Comparison of ENCODE assay signal across 16 cellular contexts in the genomic region with DNA sequence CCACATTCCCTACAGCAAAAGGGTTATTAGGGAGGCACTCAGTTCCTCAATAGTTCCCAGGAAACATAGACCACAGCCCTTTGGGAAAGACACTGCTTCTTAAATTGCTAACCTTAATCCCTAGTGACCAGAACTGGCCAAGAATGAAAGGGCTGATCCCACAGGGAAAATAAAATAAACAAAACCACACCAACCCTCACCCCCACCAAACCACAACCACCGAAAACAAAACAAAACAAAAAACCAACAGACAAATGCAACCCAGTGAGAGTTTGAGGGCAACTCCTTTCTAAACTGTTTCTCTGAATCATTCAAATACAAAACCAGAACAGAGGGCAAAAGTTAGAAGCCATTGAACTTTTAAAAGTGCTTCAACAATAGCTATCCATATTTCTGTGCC. TPM values are rescaled to one million over a fixed set of nuclear protein-coding genes. Genes with fewer than 3 reads are reported as not detected.
DNase-seq lines count a peak whose midpoint lies in the region; ATAC-seq and TF ChIP-seq lines count a peak whose summit lies in the region.
"Had no signal": no experiment of that assay in that cellular context is flagged by ENCODE, and none has a peak within 500 bp of the region (broad histone marks: within the 10 kb centered on the region; RNA-seq: fewer than 3 reads in every experiment).

No MANE protein-coding gene starts in this region.

- TF ChIP-seq CTCF in GM12865 (IDR thresholded peaks at IDR 0.05; ENCODE audit: insufficient read depth, low read depth, low read length, missing control alignments): no peak
- TF ChIP-seq CTCF in IMR-90 (conservative IDR thresholded peaks at IDR 0.05; ENCODE audit: low read depth, low read length): no peak
- no peak for TF ChIP-seq CTCF in testis (IDR thresholded peaks at IDR 0.05)

- H3K4me3 ChIP-seq in GM12865 (ENCODE audit: low read depth, low read length): no peak overlapping the region
- H3K4me3 ChIP-seq in IMR-90 (ENCODE audit: insufficient read depth, low read depth, low read length): no peak overlapping the region
- no peak overlapping the region for H3K4me3 ChIP-seq in testis
- no peak overlapping the region for H3K4me3 ChIP-seq in mesendoderm (ENCODE audit: low read length)
- H3K4me3 ChIP-seq: heart left ventricle, mucosa of descending colon, right atrium auricular region, uterus had no signal

- no peak overlapping the region for H3K4me3 Mint-ChIP-seq in activated CD4-positive, alpha-beta T cell treated with anti-CD3 and anti-CD28 coated beads for 36 hours
- H3K4me3 Mint-ChIP-seq: dendritic cell treated with granulocyte-macrophage colony-stimulating factor and Interleukin-4, amounts not matched to agents 40 ng/mL and 50 ng/mL, for 4 days had no signal

- H3K27ac Mint-ChIP-seq in activated CD4-positive, alpha-beta T cell treated with anti-CD3 and anti-CD28 coated beads for 36 hours: no peak overlapping the region
- H3K27ac Mint-ChIP-seq: dendritic cell treated with granulocyte-macrophage colony-stimulating factor and Interleukin-4, amounts not matched to agents 40 ng/mL and 50 ng/mL, for 4 days had no signal

- no TSS peak for BruUV-seq in IMR-90 (replicated peaks; lab: Mats Ljungman, UMichigan)

- CTCF ChIA-PET in IMR-90 (lab: Yijun Ruan, JAX): no interaction called here
- CTCF ChIA-PET in activated CD4-positive, alpha-beta T cell treated with anti-CD3 and anti-CD28 coated beads for 36 hours (lab: Charles Lee): no interaction called here

- POLR2A ChIA-PET in IMR-90 (lab: Charles Lee; ENCODE audit: unreplicated experiment): no interaction called here
- POLR2A ChIA-PET in activated CD4-positive, alpha-beta T cell treated with anti-CD3 and anti-CD28 coated beads for 36 hours (lab: Charles Lee): interaction anchor here (0.7 kb wide), 1 partner anchor 46 kb away, joined by 11 read pairs; no protein-coding TSS in a partner anchor

- in situ Hi-C loops in IMR-90 (cut with MboI; ENCODE audit: low sequenced_read_pairs): loop anchor here (25.0 kb wide), 1 partner anchor 683 kb away; no protein-coding TSS in a partner anchor

- H3K56ac ChIP-seq in IMR-90 (ENCODE audit: extremely low read depth, insufficient read depth, low read length) (no peak overlapping the region), mesendoderm (ENCODE audit: low read length) (no peak overlapping the region)

- no peaks in the 10 kb centered on the region for H3K9me3 ChIP-seq in IMR-90 (ENCODE audit: control insufficient read depth, insufficient read depth, low read length)
- no peaks in the 10 kb centered on the region for H3K9me3 ChIP-seq in testis
- H3K9me3 ChIP-seq: heart left ventricle, mucosa of descending colon, right atrium auricular region, uterus had no signal

- no CpG with 5 or more reads among the region's 1 CpG for WGBS in IMR-90 (ENCODE audit: extremely low coverage in 2 of 2, insufficient read length in 1 of 2), 2 experiments
- 67 to 97% methylated on average over 1 of the region's 1 CpG for WGBS in testis, 2 donors
- no CpG with 5 or more reads among the region's 1 CpG for whole genome bisulfite sequencing in mesendoderm (ENCODE audit: extremely low coverage, insufficient coverage, low lambda C conversion rate)

- H3K4ac ChIP-seq in IMR-90 (ENCODE audit: low read depth, low read length) (no peak overlapping the region), mesendoderm (ENCODE audit: low read depth, low read length) (no peak overlapping the region)

- TF ChIP-seq POLR2A in IMR-90 (IDR thresholded peaks at IDR 0.05; ENCODE audit: low read depth, low read length) (no peak), testis (IDR thresholded peaks at IDR 0.05) (no peak)

- H3K14ac ChIP-seq in IMR-90 (replicated peaks; ENCODE audit: low read depth, low read length): no peak overlapping the region

- H2AK5ac ChIP-seq in IMR-90 (ENCODE audit: low read depth, low read length) (no peak overlapping the region), mesendoderm (ENCODE audit: low read length) (no peak overlapping the region)

- H3K79me2 ChIP-seq in mesendoderm (ENCODE audit: control insufficient read depth, insufficient read depth, low read length): no peaks in the 10 kb centered on the region

- H3K27ac ChIP-seq in IMR-90 (ENCODE audit: insufficient read depth, low read length) (no peak overlapping the region), testis (no peak overlapping the region), mesendoderm (ENCODE audit: low read depth, low read length) (no peak overlapping the region)
- H3K27ac ChIP-seq: right atrium auricular region, uterus had no signal

- DNase-seq in GM12865 (ENCODE audit: low read depth): peak; percentile 19
- peak; percentile 66 for DNase-seq in IMR-90
- DNase-seq in brain pericyte (ENCODE audit: low read depth, low spot score): peak; percentile 45
- DNase-seq in non-pigmented ciliary epithelial cell (ENCODE audit: low read depth): peak; percentile 18
- DNase-seq in testis: no peak
- DNase-seq in activated CD4-positive, alpha-beta T cell treated with anti-CD3 and anti-CD28 coated beads for 36 hours: no peak
- no peak for DNase-seq in mesendoderm
- no peak for DNase-seq in SKM-1 (lab: John Stamatoyannopoulos, UW; ENCODE audit: unreplicated experiment)
- DNase-seq: activated naive CD4-positive, alpha-beta T cell; heart left ventricle; mucosa of descending colon; NCI-H524; uterus had no signal

- no peak overlapping the region for H2BK20ac ChIP-seq in IMR-90 (ENCODE audit: low read depth, low read length)

- H3K23ac ChIP-seq in IMR-90 (ENCODE audit: low read depth, low read length) (no peak overlapping the region), mesendoderm (ENCODE audit: low read length) (no peak overlapping the region)

- H3K27me3 Mint-ChIP-seq in activated CD4-positive, alpha-beta T cell treated with anti-CD3 and anti-CD28 coated beads for 36 hours: peaks cover 29% of the 10 kb centered on the region

- H3K4me2 ChIP-seq in IMR-90 (ENCODE audit: low read depth, low read length): 0 out of 2 replicates have a peak overlapping the region, but pooled peaks have one; percentile 15
- no peak overlapping the region for H3K4me2 ChIP-seq in mesendoderm (ENCODE audit: low read length)

- H2BK5ac ChIP-seq in IMR-90 (ENCODE audit: low read depth, low read length, poor library complexity, severe bottlenecking) (no peak overlapping the region), mesendoderm (ENCODE audit: low read length) (no peak overlapping the region)

- peaks cover 8% of the 10 kb centered on the region; the same call in 1 of the 2 replicates for H3K27me3 ChIP-seq in IMR-90 (ENCODE audit: control insufficient read depth, insufficient read depth, low read length)
- no peaks in the 10 kb centered on the region for H3K27me3 ChIP-seq in testis
- no peaks in the 10 kb centered on the region for H3K27me3 ChIP-seq in mesendoderm (ENCODE audit: insufficient read depth, low read length, poor library complexity)
- H3K27me3 ChIP-seq: heart left ventricle, right atrium auricular region, uterus had no signal

- H3K36me3 ChIP-seq in IMR-90 (ENCODE audit: control insufficient read depth, insufficient read depth, low read length) (no peaks in the 10 kb centered on the region), testis (ENCODE audit: low read depth, missing control alignments) (no peaks in the 10 kb centered on the region), mesendoderm (ENCODE audit: control insufficient read depth, insufficient read depth, low read length) (no peaks in the 10 kb centered on the region)
- H3K36me3 ChIP-seq: heart left ventricle, right atrium auricular region, uterus had no signal

- no peaks in the 10 kb centered on the region for H3K4me1 Mint-ChIP-seq in activated CD4-positive, alpha-beta T cell treated with anti-CD3 and anti-CD28 coated beads for 36 hours

- H3K4me1 ChIP-seq in IMR-90 (ENCODE audit: control insufficient read depth, insufficient read depth, low read length): peaks cover 4% of the 10 kb centered on the region
- no peaks in the 10 kb centered on the region for H3K4me1 ChIP-seq in testis
- H3K4me1 ChIP-seq in mesendoderm (ENCODE audit: control insufficient read depth, low read depth, low read length): peaks cover 9% of the 10 kb centered on the region
- H3K4me1 ChIP-seq: uterus had no signal

- dilution Hi-C loops in IMR-90 (cut with HindIII; ENCODE audit: low sequenced_read_pairs, unreplicated experiment): no loop called here

- peak; percentile 82 for ATAC-seq in IMR-90 (ENCODE audit: low read depth)
- no peak for ATAC-seq in activated CD4-positive, alpha-beta T cell treated with anti-CD3 and anti-CD28 coated beads for 36 hours
- ATAC-seq: heart left ventricle, mucosa of descending colon, SK-N-SH treated with all-trans-retinoic acid at 6 μM for 48 hours had no signal

- no peak for TF ChIP-seq RAD21 in IMR-90 (IDR thresholded peaks at IDR 0.05; ENCODE audit: low read length)

- H2BK15ac ChIP-seq in IMR-90 (ENCODE audit: low read depth, low read length) (no peak overlapping the region), mesendoderm (replicated peaks; ENCODE audit: low read depth) (no peak overlapping the region)

- H2BK120ac ChIP-seq in IMR-90 (ENCODE audit: low read depth, low read length) (no peak overlapping the region), mesendoderm (ENCODE audit: low read depth, low read length) (no peak overlapping the region)

- H4K5ac ChIP-seq in IMR-90 (ENCODE audit: low read depth, low read length) (no peak overlapping the region), mesendoderm (ENCODE audit: low read length) (no peak overlapping the region)

- H4K91ac ChIP-seq in IMR-90 (ENCODE audit: insufficient read depth, low read depth, low read length): no peak overlapping the region

- H4K8ac ChIP-seq in IMR-90 (ENCODE audit: low read depth in 2 of 2, low read length in 2 of 2): no peak overlapping the region
- H4K8ac ChIP-seq in mesendoderm (ENCODE audit: low read depth, low read length): no peak overlapping the region

- H2AK9ac ChIP-seq in IMR-90 (replicated peaks; ENCODE audit: low read depth, low read length, poor library complexity): no peak overlapping the region

- peaks cover 66 to 81% of the 10 kb centered on the region in 2 experiments for H3K79me1 ChIP-seq in IMR-90 (ENCODE audit: low read depth in 1 of 2, low read length in 2 of 2)
- no peaks in the 10 kb centered on the region for H3K79me1 ChIP-seq in mesendoderm (ENCODE audit: low read length)

- H3K36me3 Mint-ChIP-seq in activated CD4-positive, alpha-beta T cell treated with anti-CD3 and anti-CD28 coated beads for 36 hours (ENCODE audit: low read depth): no peaks in the 10 kb centered on the region

- intact Hi-C loops in IMR-90 (cut with micrococcal nuclease): no loop called here
- intact Hi-C loops in testis (cut with DNase I; ENCODE audit: low total_unique reads): no loop called here
- intact Hi-C loops in activated CD4-positive, alpha-beta T cell treated with anti-CD3 and anti-CD28 coated beads for 36 hours (cut with DNase I, micrococcal nuclease): no loop called here

- H3K9ac ChIP-seq in IMR-90 (ENCODE audit: low read depth, low read length): no peak overlapping the region
- H3K9ac ChIP-seq in mesendoderm (ENCODE audit: low read length): no peak overlapping the region

- no peaks in the 10 kb centered on the region for H3K9me3 Mint-ChIP-seq in activated CD4-positive, alpha-beta T cell treated with anti-CD3 and anti-CD28 coated beads for 36 hours (ENCODE audit: low read depth)
- H3K9me3 Mint-ChIP-seq: dendritic cell treated with granulocyte-macrophage colony-stimulating factor and Interleukin-4, amounts not matched to agents 40 ng/mL and 50 ng/mL, for 4 days had no signal

- no peak overlapping the region for H2AFZ ChIP-seq in IMR-90 (replicated peaks; ENCODE audit: low read length, poor library complexity)

- peaks cover 24% of the 10 kb centered on the region for H3K9me1 ChIP-seq in IMR-90 (ENCODE audit: insufficient read depth, low read length)

- H4K20me1 ChIP-seq in IMR-90 (ENCODE audit: insufficient read depth, low read length): peaks cover 97% of the 10 kb centered on the region

- H3K18ac ChIP-seq in IMR-90 (ENCODE audit: low read depth, low read length): no peak overlapping the region
- no peak overlapping the region for H3K18ac ChIP-seq in mesendoderm (ENCODE audit: low read length)

RNA-seq across cellular contexts. Expression of a gene that starts 57.2 kb away (rescaled TPM):
- total RNA-seq in IMR-90 (2012; rRNA removed): 4.5 and 4.7 TPM in 2 replicates
- 12.3 and 12.6 TPM in 2 replicates for polyA plus RNA-seq in IMR-90 (2012; rRNA removed)
- polyA plus RNA-seq in IMR-90 (2012; cell fraction: cytosol; rRNA removed): 4.9 and 7.2 TPM in 2 replicates
- polyA plus RNA-seq in IMR-90 (2012; cell fraction: nucleus; rRNA removed; ENCODE audit: low replicate concordance): 50.0 and 63.2 TPM in 2 replicates
- total RNA-seq in testis: 1 to 10 TPM; 3.4 to 6.0 TPM
- 3.9 TPM for polyA plus RNA-seq in testis (ENCODE audit: insufficient read depth, low read depth, low replicate concordance)
- total RNA-seq in activated CD4-positive, alpha-beta T cell treated with anti-CD3 and anti-CD28 coated beads for 36 hours: under 1 TPM; 0.54 to 0.55 TPM
- 41.5 TPM for polyA plus RNA-seq in mesendoderm (2013, experiment 1 of 2)
- 43.4 TPM for polyA plus RNA-seq in mesendoderm (2013, experiment 2 of 2)

Comparison
In these comparisons a context has a peak if more than half of its experiments do, and no peak if none do; other contexts are left out.
1. DNase-seq: peak in GM12865 (single experiment), IMR-90 (single experiment), brain pericyte (single experiment) and non-pigmented ciliary epithelial cell (single experiment); none in testis (single experiment), activated CD4-positive, alpha-beta T cell treated with anti-CD3 and anti-CD28 coated beads for 36 hours (single experiment), mesendoderm (single experiment) and SKM-1 (single experiment).